21 cellular contexts compared by ENCODE assay signal in the genomic region with DNA sequence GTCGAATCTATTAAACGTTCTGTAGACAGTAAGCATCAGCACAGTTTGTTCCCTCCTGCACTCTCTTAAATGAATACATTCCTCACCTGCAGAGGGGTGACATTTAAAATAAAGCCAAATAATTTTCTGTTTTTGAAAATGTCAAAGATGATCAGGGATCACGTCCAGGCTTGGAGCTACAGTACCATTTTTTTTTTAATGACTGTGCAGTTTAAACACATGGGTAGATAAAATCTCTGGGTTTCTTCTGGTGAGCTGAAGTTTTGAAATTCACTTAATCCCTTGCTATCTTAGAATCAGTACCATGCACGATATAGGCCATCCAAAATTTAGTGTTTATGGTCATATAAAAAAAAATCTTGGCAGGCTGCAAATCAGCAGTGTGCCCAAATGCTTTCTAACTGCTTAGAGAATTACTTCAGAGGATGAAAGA. TPM values are rescaled to one million over a fixed set of nuclear protein-coding genes. Genes with fewer than 3 reads are reported as not detected.
DNase-seq lines count a peak whose midpoint lies in the region; ATAC-seq and TF ChIP-seq lines count a peak whose summit lies in the region.
"Had no signal": no experiment of that assay in that cellular context is flagged by ENCODE, and none has a peak within 500 bp of the region (broad histone marks: within the 10 kb centered on the region; RNA-seq: fewer than 3 reads in every experiment).

No MANE protein-coding gene starts in this region.

- ATAC-seq in HG03432 (IDR thresholded peaks at IDR 0.05; ENCODE audit: unreplicated experiment): no peak
- ATAC-seq: PC-3 had no signal

- H3K27ac Mint-ChIP-seq in MCF 10A (ENCODE audit: low read depth, unreplicated experiment): peak overlapping the region; percentile 68
- H3K27ac Mint-ChIP-seq: CD14-positive monocyte; T-helper 1 cell treated with Interleukin-12 subunit alpha and Interleukin-12 subunit beta and Interleukin-4 antibody, amounts not matched to agents 30 μg/mL and 1 μg/mL, for 36 hours had no signal

- no peak for TF ChIP-seq POLR2A in breast epithelium (IDR thresholded peaks at IDR 0.05)

- H3K4me3 ChIP-seq in breast epithelium: no peak overlapping the region
- H3K4me3 ChIP-seq: SJCRH30 had no signal

- no peaks in the 10 kb centered on the region for H3K36me3 ChIP-seq in breast epithelium
- H3K36me3 ChIP-seq: SJCRH30 had no signal

- intact Hi-C loops in MCF 10A (cut with micrococcal nuclease) (no loop called here), breast epithelium (cut with DNase I; ENCODE audit: low total_unique reads) (no loop called here)

- no peaks in the 10 kb centered on the region for H3K36me3 Mint-ChIP-seq in MCF 10A (ENCODE audit: insufficient read depth, unreplicated experiment)
- H3K36me3 Mint-ChIP-seq: CD14-positive monocyte had no signal

- H3K4me1 ChIP-seq in breast epithelium: no peaks in the 10 kb centered on the region
- H3K4me1 ChIP-seq: SJCRH30 had no signal

- DNase-seq in MCF 10A (ENCODE audit: unreplicated experiment): no peak
- no peak for DNase-seq in breast epithelium (ENCODE audit: low spot score in 2 of 2)
- peak; percentile 15 for DNase-seq in RPMI7951 (ENCODE audit: low read depth)
- DNase-seq in dedifferentiated amniotic fluid mesenchymal stem cell (ENCODE audit: extremely low spot score): peak; percentile 60
- no peak for DNase-seq in kidney tubule cell (ENCODE audit: low spot score)
- no peak for DNase-seq in activated gamma-delta T cell treated with Interleukin-2 at 50 U/mL for 16 hours
- DNase-seq: DMS53, GDM1, H7, NCI-H1436, NCI-H187 treated with DMSO at 0.1 percent for 48 hours, NCI-H2107, NCI-H446 treated with DMSO at 0.1 percent for 48 hours, NCI-H526 treated with DMSO at 0.1 percent for 48 hours, PC-3, SJCRH30 had no signal

- POLR2A ChIA-PET in MCF 10A (lab: Yijun Ruan, JAX): interaction anchor here (0.6 to 1.6 kb wide), 9 partner anchors 10 to 963 kb away, joined by 3 to 8 read pairs (median 3); no protein-coding TSS in a partner anchor

- CTCF ChIA-PET in MCF 10A (lab: Yijun Ruan, JAX): interaction anchor here (0.6 to 1.7 kb wide), 7 partner anchors 21 to 642 kb away, joined by 3 to 7 read pairs (median 4); no protein-coding TSS in a partner anchor

- no peak overlapping the region for H3K27ac ChIP-seq in breast epithelium
- H3K27ac ChIP-seq: SJCRH30 had no signal

- no peaks in the 10 kb centered on the region for H3K9me3 ChIP-seq in breast epithelium
- H3K9me3 ChIP-seq: SJCRH30 had no signal

- peaks cover 13% of the 10 kb centered on the region for H3K9me3 Mint-ChIP-seq in MCF 10A (ENCODE audit: unreplicated experiment)
- H3K9me3 Mint-ChIP-seq: T-helper 1 cell treated with Interleukin-12 subunit alpha and Interleukin-12 subunit beta and Interleukin-4 antibody, amounts not matched to agents 30 μg/mL and 1 μg/mL, for 36 hours had no signal

- H3K27me3 ChIP-seq in breast epithelium: no peaks in the 10 kb centered on the region
- H3K27me3 ChIP-seq: SJCRH30 had no signal

- peaks cover 22% of the 10 kb centered on the region for H3K4me1 Mint-ChIP-seq in MCF 10A (ENCODE audit: insufficient read depth, unreplicated experiment)
- H3K4me1 Mint-ChIP-seq: CD14-positive monocyte had no signal

- H3K4me3 Mint-ChIP-seq in MCF 10A (ENCODE audit: unreplicated experiment): no peak overlapping the region
- H3K4me3 Mint-ChIP-seq: CD14-positive monocyte; T-helper 1 cell treated with Interleukin-12 subunit alpha and Interleukin-12 subunit beta and Interleukin-4 antibody, amounts not matched to agents 30 μg/mL and 1 μg/mL, for 36 hours had no signal

- H3K27me3 Mint-ChIP-seq in MCF 10A (ENCODE audit: insufficient read depth, unreplicated experiment): no peaks in the 10 kb centered on the region

- BruUV-seq in MCF 10A (replicated peaks; lab: Mats Ljungman, UMichigan): no TSS peak

- TF ChIP-seq CTCF in MCF 10A (IDR thresholded peaks at IDR 0.05; ENCODE audit: unreplicated experiment) (no peak), breast epithelium (IDR thresholded peaks at IDR 0.05) (no peak)

RNA-seq across cellular contexts. Expression of gene PYDC2, which starts 12.8 kb away (rescaled TPM):
- total RNA-seq in MCF 10A (2022) (not detected in 2 replicates), breast epithelium (not detected)
- not detected in 2 replicates for total RNA-seq in RPMI7951 (2014; rRNA removed; shearing (Covaris generic))
- total RNA-seq: A172, H7, LHCN-M2, PC-3, SJCRH30 had no signal

Comparison
In these comparisons a context has a peak if more than half of its experiments do, and no peak if none do; other contexts are left out.
1. DNase-seq: peak in RPMI7951 (single experiment) and dedifferentiated amniotic fluid mesenchymal stem cell (single experiment); none in MCF 10A (single experiment), breast epithelium (0 of 2), kidney tubule cell (single experiment) and activated gamma-delta T cell treated with Interleukin-2 at 50 U/mL for 16 hours (single experiment).